In the genomic region with DNA sequence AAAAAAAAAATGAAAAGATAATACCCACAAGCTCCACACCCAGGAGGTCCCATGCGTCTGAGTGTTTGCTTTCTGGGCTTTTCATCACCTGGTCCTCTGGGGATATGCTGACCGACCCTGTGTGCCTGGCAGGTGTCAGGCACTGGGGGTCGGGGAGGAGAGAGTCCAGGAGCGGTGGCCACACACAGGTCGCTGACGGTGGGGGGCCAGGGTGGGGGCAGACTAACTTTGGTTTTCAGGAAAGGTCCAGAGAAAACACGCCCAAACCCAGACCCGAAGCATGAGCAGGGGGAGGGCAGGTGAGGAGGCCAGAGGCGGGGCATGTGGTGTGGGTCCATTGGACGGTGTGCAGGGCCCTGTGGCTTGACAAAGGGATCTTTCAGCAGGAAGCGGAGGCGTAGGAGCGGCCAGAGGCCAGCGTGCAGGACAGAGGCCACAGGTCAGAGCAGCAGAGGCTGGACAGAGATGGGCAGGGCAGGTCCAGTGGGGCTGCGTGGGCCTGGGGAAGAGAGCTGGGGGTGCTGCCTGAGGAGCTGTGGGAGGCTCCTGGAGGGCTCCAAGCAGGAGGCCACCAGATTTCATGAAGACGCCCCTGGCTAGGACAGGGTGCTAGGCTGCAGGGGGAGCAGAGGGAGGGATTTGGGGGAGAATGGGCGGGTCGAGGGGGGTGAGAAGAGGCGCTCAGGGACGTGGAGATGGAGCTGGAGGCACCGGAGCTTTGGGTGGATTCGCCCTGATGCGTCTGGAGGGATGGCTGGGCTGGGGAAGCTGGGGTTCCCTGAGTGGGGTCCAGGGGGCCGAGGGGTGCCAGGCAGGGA, we compare ENCODE assay signal across 6 cellular contexts. TPM values are rescaled to one million over a fixed set of nuclear protein-coding genes. Genes with fewer than 3 reads are reported as not detected.
DNase-seq lines count a peak whose midpoint lies in the region; ATAC-seq, FAIRE-seq and TF ChIP-seq lines count a peak whose summit lies in the region.

No MANE protein-coding gene starts in this region.

- ATAC-seq in SK-N-SH treated with all-trans-retinoic acid at 6 μM for 48 hours: no peak
- ATAC-seq in K562: peak; percentile 64
- ATAC-seq in HG03039 (IDR thresholded peaks at IDR 0.05; ENCODE audit: unreplicated experiment): no peak
- ATAC-seq in GM21423 (IDR thresholded peaks at IDR 0.05; ENCODE audit: unreplicated experiment): no peak

- TF ChIP-seq CTCF in SK-N-SH (IDR thresholded peaks at IDR 0.05): no peak
- TF ChIP-seq CTCF in K562 (IDR thresholded peaks at IDR 0.05 in 2 of 3, conservative IDR thresholded peaks at IDR 0.05 in 1 of 3; ENCODE audit: insufficient read depth in 2 of 3, low read depth in 1 of 3, low read length in 3 of 3): no peak

- no peaks in the 10 kb centered on the region for H3K9me1 ChIP-seq in K562 (ENCODE audit: control insufficient read depth, insufficient read depth, low read length)

- in situ Hi-C loops in K562 (cut with MboI): no loop called here

- H3K4me1 ChIP-seq in SK-N-SH (ENCODE audit: control insufficient read depth in 1 of 2, insufficient read depth in 2 of 2, low read depth in 1 of 2, low read length in 1 of 2): peaks cover 0 to 3% of the 10 kb centered on the region in 2 experiments; a peak in 1 of 4 replicates
- H3K4me1 ChIP-seq in K562 (replicated peaks in 1 of 2; ENCODE audit: control insufficient read depth in 2 of 2, insufficient read depth in 2 of 2, low read length in 2 of 2): peaks cover 37 to 84% of the 10 kb centered on the region in 2 experiments
- no peaks in the 10 kb centered on the region for H3K4me1 ChIP-seq in rectal smooth muscle tissue (ENCODE audit: control insufficient read depth, insufficient read depth, low read length)

- H3K36me3 ChIP-seq in SK-N-SH (replicated peaks in 1 of 2; ENCODE audit: control insufficient read depth in 1 of 2, insufficient read depth in 2 of 2, low read length in 1 of 2): peaks cover 0 to 5% of the 10 kb centered on the region in 2 experiments
- H3K36me3 ChIP-seq in K562 (ENCODE audit: control insufficient read depth, insufficient read depth, low read length): peaks cover 23% of the 10 kb centered on the region; the same call in 1 of the 3 replicates
- H3K36me3 ChIP-seq in rectal smooth muscle tissue (ENCODE audit: control insufficient read depth, insufficient read depth, low read length): no peaks in the 10 kb centered on the region

- FAIRE-seq in K562 (lab: Jason Lieb, UNC): peak; percentile 93

- 10% methylated on average over 22 of the region's 24 CpGs for WGBS in SK-N-SH (ENCODE audit: low lambda C conversion rate)
- WGBS in K562 (ENCODE audit: insufficient coverage, low coverage, missing lambda C conversion rate): 12% methylated on average over 22 of the region's 24 CpGs

- POLR2A ChIA-PET in SK-N-SH (lab: Yijun Ruan, JAX) (no interaction called here), K562 (lab: Yijun Ruan, JAX) (interaction anchor here (1.0 to 1.5 kb wide), 5 partner anchors 7 to 18 kb away, joined by 3 to 4 read pairs (median 3); no protein-coding TSS in a partner anchor)

- no peak overlapping the region for H3K27ac ChIP-seq in SK-N-SH (ENCODE audit: low read depth in 2 of 2, low read length in 1 of 2)
- no peak overlapping the region for H3K27ac ChIP-seq in K562 (ENCODE audit: extremely low read depth, low read depth, low read length)
- no peak overlapping the region for H3K27ac ChIP-seq in rectal smooth muscle tissue (ENCODE audit: low read depth, low read length)

- H3K27me3 ChIP-seq in SK-N-SH (ENCODE audit: insufficient read depth) (peaks cover 20% of the 10 kb centered on the region; the same call in 1 of the 2 replicates), K562 (ENCODE audit: control insufficient read depth in 2 of 2, insufficient read depth in 2 of 2, low read length in 2 of 2) (no peaks in the 10 kb centered on the region), rectal smooth muscle tissue (ENCODE audit: control insufficient read depth, insufficient read depth, low read length) (peaks cover 28% of the 10 kb centered on the region)

- H3K4me2 ChIP-seq in SK-N-SH (peak overlapping the region; percentile 69; the same call in 1 of the 2 replicates), K562 (ENCODE audit: insufficient read depth, low read length) (peak overlapping the region; percentile 90)

- TF ChIP-seq EP300 in SK-N-SH (IDR thresholded peaks at IDR 0.05; ENCODE audit: borderline replicate concordance in 1 of 2, low read depth in 1 of 2, low read length in 1 of 2) (no peak), K562 (IDR thresholded peaks at IDR 0.05; ENCODE audit: low read length) (no peak)

- H3K79me2 ChIP-seq in SK-N-SH (ENCODE audit: insufficient read depth): no peaks in the 10 kb centered on the region
- no peaks in the 10 kb centered on the region for H3K79me2 ChIP-seq in K562 (ENCODE audit: control insufficient read depth, insufficient read depth, low read length)

- H3K4me3 ChIP-seq in SK-N-SH (ENCODE audit: low read depth in 2 of 2, low read length in 1 of 2) (no peak overlapping the region), K562 (peak overlapping the region; percentile 69), rectal smooth muscle tissue (ENCODE audit: low read length) (peak overlapping the region; percentile 49)

- no peaks in the 10 kb centered on the region for H3K9me2 ChIP-seq in SK-N-SH

- DNase-seq in SK-N-SH: no peak
- DNase-seq in K562 (ENCODE audit: extremely low read depth in 1 of 4, low spot score in 3 of 4): peak; percentile 51 to 85 (median 60)

- H4K20me1 ChIP-seq in SK-N-SH (ENCODE audit: insufficient read depth) (no peaks in the 10 kb centered on the region), K562 (replicated peaks; ENCODE audit: control insufficient read depth, insufficient read depth, low read length) (no peaks in the 10 kb centered on the region)

- BruUV-seq in K562 (replicated peaks; lab: Mats Ljungman, UMichigan): no TSS peak

- no peak for TF ChIP-seq POLR2A in K562 (conservative IDR thresholded peaks at IDR 0.05)

- H3K9me3 ChIP-seq in SK-N-SH: no peaks in the 10 kb centered on the region
- no peaks in the 10 kb centered on the region for H3K9me3 ChIP-seq in K562 (replicated peaks; ENCODE audit: control insufficient read depth, insufficient read depth, low read depth, low read length)

- CTCF ChIA-PET in SK-N-SH (lab: Yijun Ruan, JAX): interaction anchor here (0.8 to 15.4 kb wide), 14 partner anchors 7 to 234 kb away, joined by 3 to 216 read pairs (median 4); partner anchors contain the start of gene PERM1
- CTCF ChIA-PET in K562 (lab: Yijun Ruan, JAX; ENCODE audit: low intra/inter-chr PET ratio): no interaction called here

- peaks cover 3% of the 10 kb centered on the region for H3F3A ChIP-seq in SK-N-SH (replicated peaks; ENCODE audit: insufficient read depth)

- TF ChIP-seq RAD21 in SK-N-SH (IDR thresholded peaks at IDR 0.05; ENCODE audit: low read length): no peak
- TF ChIP-seq RAD21 in K562 (CRISPR knock-in tag; conservative IDR thresholded peaks at IDR 0.05 in 1 of 2, IDR thresholded peaks at IDR 0.05 in 1 of 2): no peak

- H3K9ac ChIP-seq in SK-N-SH (no peak overlapping the region), K562 (ENCODE audit: insufficient read depth in 1 of 2, low read depth in 2 of 2, low read length in 2 of 2) (peak overlapping the region in 1 of 2 experiments; percentile 92; a peak in 3 of 4 replicates), rectal smooth muscle tissue (ENCODE audit: low read length) (no peak overlapping the region)

- intact Hi-C loops in K562 (cut with micrococcal nuclease): no loop called here

- H2AFZ ChIP-seq in SK-N-SH (ENCODE audit: low read depth) (no peak overlapping the region), K562 (ENCODE audit: low read depth, low read length) (peak overlapping the region; percentile 86)

RNA-seq across cellular contexts. Expression of gene RNF223, which starts 15.8 kb away (rescaled TPM):
- polyA plus RNA-seq in SK-N-SH (2012; rRNA removed): not detected in 2 replicates
- polyA plus RNA-seq in SK-N-SH (2012; cell fraction: cytosol; rRNA removed): not detected in 2 replicates
- polyA plus RNA-seq in SK-N-SH (2012; cell fraction: nucleus; rRNA removed): 0.04 TPM in 1 of 2 replicates, not detected in the other
- total RNA-seq in K562 (2011; cell fraction: chromatin; rRNA removed; ENCODE audit: low replicate concordance): 0.35 TPM in 1 of 2 replicates, not detected in the other
- 0.17 TPM in 1 of 2 replicates, not detected in the other for total RNA-seq in K562 (2011; cell fraction: nucleolus; rRNA removed)
- total RNA-seq in K562 (2011; cell fraction: nucleoplasm; rRNA removed): not detected in 2 replicates
- total RNA-seq in K562 (2014; rRNA removed): 0.32 TPM in 1 of 2 replicates, not detected in the other
- not detected in 2 replicates for total RNA-seq in K562 (2014; rRNA removed; fragmentation: Illumina TruSeq; extraction: Trizol)
- not detected in 2 replicates for total RNA-seq in K562 (2015; rRNA removed; fragmentation: Illumina TruSeq; extraction: Trizol)
- total RNA-seq in K562 (2021): not detected in 2 replicates
- 0.04 TPM in 2 replicates for polyA plus RNA-seq in K562 (2011; rRNA removed)
- 0.04 and 0.06 TPM in 2 replicates for polyA plus RNA-seq in K562 (2011; cell fraction: cytosol; rRNA removed)
- polyA plus RNA-seq in K562 (2011; cell fraction: nucleus; rRNA removed): 0.06 and 0.07 TPM in 2 replicates
- polyA plus RNA-seq in K562 (2012): 0.04 and 0.11 TPM in 2 replicates
- polyA plus RNA-seq in K562 (2014; fragmentation: Illumina TruSeq; extraction: Trizol): not detected in 2 replicates
- polyA plus RNA-seq in K562 (2014; fragmentation: Nextera tagmentation; extraction: Ambion mirVana): not detected
- polyA plus RNA-seq in K562 (2014; rRNA removed): not detected in 2 replicates
- polyA minus RNA-seq in K562 (2011; rRNA and poly(A)+ RNA removed): not detected in 2 replicates
- not detected in 2 replicates for polyA minus RNA-seq in K562 (2011; cell fraction: cytosol; rRNA and poly(A)+ RNA removed)
- polyA minus RNA-seq in K562 (2011; cell fraction: nucleus; rRNA and poly(A)+ RNA removed): 0.13 and 0.22 TPM in 2 replicates

RNA-seq across cellular contexts. Expression of gene AGRN, which starts 38.4 kb away (rescaled TPM):
- polyA plus RNA-seq in SK-N-SH (2012; rRNA removed): 24.0 and 31.6 TPM in 2 replicates
- 12.6 and 21.4 TPM in 2 replicates for polyA plus RNA-seq in SK-N-SH (2012; cell fraction: cytosol; rRNA removed)
- polyA plus RNA-seq in SK-N-SH (2012; cell fraction: nucleus; rRNA removed): 141 and 187 TPM in 2 replicates
- total RNA-seq in K562 (2011; cell fraction: chromatin; rRNA removed; ENCODE audit: low replicate concordance): 268 and 576 TPM in 2 replicates
- total RNA-seq in K562 (2011; cell fraction: nucleolus; rRNA removed): 387 and 414 TPM in 2 replicates
- 326 and 377 TPM in 2 replicates for total RNA-seq in K562 (2011; cell fraction: nucleoplasm; rRNA removed)
- total RNA-seq in K562 (2014; rRNA removed): 29.5 and 37.2 TPM in 2 replicates
- 4.5 and 4.9 TPM in 2 replicates for total RNA-seq in K562 (2014; rRNA removed; fragmentation: Illumina TruSeq; extraction: Trizol)
- total RNA-seq in K562 (2015; rRNA removed; fragmentation: Illumina TruSeq; extraction: Trizol): 12.0 and 13.2 TPM in 2 replicates
- total RNA-seq in K562 (2021): 89.7 and 111 TPM in 2 replicates
- polyA plus RNA-seq in K562 (2011; rRNA removed): 18.1 and 39.0 TPM in 2 replicates
- polyA plus RNA-seq in K562 (2011; cell fraction: cytosol; rRNA removed): 28.0 and 43.3 TPM in 2 replicates
- polyA plus RNA-seq in K562 (2011; cell fraction: nucleus; rRNA removed): 483 and 499 TPM in 2 replicates
- 66.2 and 73.2 TPM in 2 replicates for polyA plus RNA-seq in K562 (2012)
- polyA plus RNA-seq in K562 (2014; fragmentation: Illumina TruSeq; extraction: Trizol): 19.2 and 34.8 TPM in 2 replicates
- polyA plus RNA-seq in K562 (2014; fragmentation: Nextera tagmentation; extraction: Ambion mirVana): under 1 TPM; 0.04 to 0.06 TPM
- polyA plus RNA-seq in K562 (2014; rRNA removed): 49.3 and 67.7 TPM in 2 replicates
- 12.6 and 21.4 TPM in 2 replicates for polyA minus RNA-seq in K562 (2011; rRNA and poly(A)+ RNA removed)
- polyA minus RNA-seq in K562 (2011; cell fraction: cytosol; rRNA and poly(A)+ RNA removed): 33.4 and 47.6 TPM in 2 replicates
- 68.5 and 80.0 TPM in 2 replicates for polyA minus RNA-seq in K562 (2011; cell fraction: nucleus; rRNA and poly(A)+ RNA removed)

RNA-seq across cellular contexts. Expression of gene ISG15, which starts 45.0 kb away (rescaled TPM):
- polyA plus RNA-seq in SK-N-SH (2012; rRNA removed) (22.9 and 28.6 TPM in 2 replicates), K562 (2011; rRNA removed) (14.5 and 15.7 TPM in 2 replicates), K562 (2014; fragmentation: Illumina TruSeq; extraction: Trizol) (2.6 and 12.8 TPM in 2 replicates), K562 (2014; fragmentation: Nextera tagmentation; extraction: Ambion mirVana) (10 to 100 TPM in 1 of 2 experiments, 1 to 10 TPM in 1; 7.2 to 12.2 TPM), K562 (2014; rRNA removed) (50.8 and 56.1 TPM in 2 replicates)
- 14.3 and 16.1 TPM in 2 replicates for polyA plus RNA-seq in SK-N-SH (2012; cell fraction: cytosol; rRNA removed)
- 15.0 and 31.2 TPM in 2 replicates for polyA plus RNA-seq in SK-N-SH (2012; cell fraction: nucleus; rRNA removed)
- total RNA-seq in K562 (2011; cell fraction: chromatin; rRNA removed; ENCODE audit: low replicate concordance): 2.7 and 7.4 TPM in 2 replicates
- 13.3 and 15.0 TPM in 2 replicates for total RNA-seq in K562 (2011; cell fraction: nucleolus; rRNA removed)
- total RNA-seq in K562 (2011; cell fraction: nucleoplasm; rRNA removed): 6.9 and 9.5 TPM in 2 replicates
- total RNA-seq in K562 (2014; rRNA removed) (58.3 and 70.7 TPM in 2 replicates), K562 (2014; rRNA removed; fragmentation: Illumina TruSeq; extraction: Trizol) (0.40 and 0.54 TPM in 2 replicates), K562 (2015; rRNA removed; fragmentation: Illumina TruSeq; extraction: Trizol) (10.8 and 11.6 TPM in 2 replicates), K562 (2021) (31.1 and 32.5 TPM in 2 replicates)
- polyA plus RNA-seq in K562 (2011; cell fraction: cytosol; rRNA removed): 26.4 and 90.5 TPM in 2 replicates
- 11.7 and 19.4 TPM in 2 replicates for polyA plus RNA-seq in K562 (2011; cell fraction: nucleus; rRNA removed)
- 26.7 and 43.1 TPM in 2 replicates for polyA plus RNA-seq in K562 (2012)
- polyA minus RNA-seq in K562 (2011; rRNA and poly(A)+ RNA removed): 1.9 and 3.6 TPM in 2 replicates
- 6.9 and 7.5 TPM in 2 replicates for polyA minus RNA-seq in K562 (2011; cell fraction: cytosol; rRNA and poly(A)+ RNA removed)
- polyA minus RNA-seq in K562 (2011; cell fraction: nucleus; rRNA and poly(A)+ RNA removed): 1.9 and 5.0 TPM in 2 replicates

RNA-seq across cellular contexts. Expression of gene C1orf159, which starts 57.6 kb away (rescaled TPM):
- 10.1 and 10.2 TPM in 2 replicates for polyA plus RNA-seq in SK-N-SH (2012; rRNA removed)
- 3.0 and 4.9 TPM in 2 replicates for polyA plus RNA-seq in SK-N-SH (2012; cell fraction: cytosol; rRNA removed)
- polyA plus RNA-seq in SK-N-SH (2012; cell fraction: nucleus; rRNA removed): 57.7 and 66.0 TPM in 2 replicates
- 35.9 and 114 TPM in 2 replicates for total RNA-seq in K562 (2011; cell fraction: chromatin; rRNA removed; ENCODE audit: low replicate concordance)
- 121 and 123 TPM in 2 replicates for total RNA-seq in K562 (2011; cell fraction: nucleolus; rRNA removed)
- 60.4 and 67.1 TPM in 2 replicates for total RNA-seq in K562 (2011; cell fraction: nucleoplasm; rRNA removed)
- total RNA-seq in K562 (2014; rRNA removed): 34.0 and 50.2 TPM in 2 replicates
- total RNA-seq in K562 (2014; rRNA removed; fragmentation: Illumina TruSeq; extraction: Trizol): 1.0 and 1.4 TPM in 2 replicates
- total RNA-seq in K562 (2015; rRNA removed; fragmentation: Illumina TruSeq; extraction: Trizol): 10.6 and 12.2 TPM in 2 replicates
- total RNA-seq in K562 (2021): 42.3 and 46.4 TPM in 2 replicates
- polyA plus RNA-seq in K562 (2011; rRNA removed): 13.2 and 23.8 TPM in 2 replicates
- 21.2 and 54.5 TPM in 2 replicates for polyA plus RNA-seq in K562 (2011; cell fraction: cytosol; rRNA removed)
- 125 and 192 TPM in 2 replicates for polyA plus RNA-seq in K562 (2011; cell fraction: nucleus; rRNA removed)
- 23.9 and 32.3 TPM in 2 replicates for polyA plus RNA-seq in K562 (2012)
- 6.3 and 17.8 TPM in 2 replicates for polyA plus RNA-seq in K562 (2014; fragmentation: Illumina TruSeq; extraction: Trizol)
- polyA plus RNA-seq in K562 (2014; fragmentation: Nextera tagmentation; extraction: Ambion mirVana): under 1 TPM; 0.28 to 0.60 TPM
- polyA plus RNA-seq in K562 (2014; rRNA removed): 52.8 and 54.9 TPM in 2 replicates
- polyA minus RNA-seq in K562 (2011; rRNA and poly(A)+ RNA removed): 3.2 and 3.9 TPM in 2 replicates
- 12.4 and 13.6 TPM in 2 replicates for polyA minus RNA-seq in K562 (2011; cell fraction: cytosol; rRNA and poly(A)+ RNA removed)
- 34.3 and 38.5 TPM in 2 replicates for polyA minus RNA-seq in K562 (2011; cell fraction: nucleus; rRNA and poly(A)+ RNA removed)

RNA-seq across cellular contexts. Expression of gene HES4, which starts 58.4 kb away (rescaled TPM):
- polyA plus RNA-seq in SK-N-SH (2012; rRNA removed) (4.2 and 4.7 TPM in 2 replicates), K562 (2011; rRNA removed) (5.3 and 10.4 TPM in 2 replicates), K562 (2014; fragmentation: Illumina TruSeq; extraction: Trizol) (0.21 and 0.61 TPM in 2 replicates), K562 (2014; fragmentation: Nextera tagmentation; extraction: Ambion mirVana) (not detected), K562 (2014; rRNA removed) (33.7 and 43.7 TPM in 2 replicates)
- polyA plus RNA-seq in SK-N-SH (2012; cell fraction: cytosol; rRNA removed): 0.26 and 0.32 TPM in 2 replicates
- 43.9 and 52.7 TPM in 2 replicates for polyA plus RNA-seq in SK-N-SH (2012; cell fraction: nucleus; rRNA removed)
- total RNA-seq in K562 (2011; cell fraction: chromatin; rRNA removed; ENCODE audit: low replicate concordance): 5.7 and 23.9 TPM in 2 replicates
- 54.5 and 57.7 TPM in 2 replicates for total RNA-seq in K562 (2011; cell fraction: nucleolus; rRNA removed)
- total RNA-seq in K562 (2011; cell fraction: nucleoplasm; rRNA removed): 14.9 and 19.0 TPM in 2 replicates
- total RNA-seq in K562 (2014; rRNA removed) (41.4 and 49.2 TPM in 2 replicates), K562 (2014; rRNA removed; fragmentation: Illumina TruSeq; extraction: Trizol) (0.25 TPM in 1 of 2 replicates, not detected in the other), K562 (2015; rRNA removed; fragmentation: Illumina TruSeq; extraction: Trizol) (1.9 TPM in 2 replicates), K562 (2021) (40.5 and 44.3 TPM in 2 replicates)
- polyA plus RNA-seq in K562 (2011; cell fraction: cytosol; rRNA removed): 18.6 and 66.9 TPM in 2 replicates
- polyA plus RNA-seq in K562 (2011; cell fraction: nucleus; rRNA removed): 86.7 and 173 TPM in 2 replicates
- 8.3 and 15.7 TPM in 2 replicates for polyA plus RNA-seq in K562 (2012)
- polyA minus RNA-seq in K562 (2011; rRNA and poly(A)+ RNA removed): 0.21 TPM in 1 of 2 replicates, not detected in the other
- polyA minus RNA-seq in K562 (2011; cell fraction: cytosol; rRNA and poly(A)+ RNA removed): 3.6 and 11.6 TPM in 2 replicates
- polyA minus RNA-seq in K562 (2011; cell fraction: nucleus; rRNA and poly(A)+ RNA removed): 7.2 and 11.6 TPM in 2 replicates

Comparison
In these comparisons a context has a peak if more than half of its experiments do, and no peak if none do; other contexts are left out.
1. H3K4me3 ChIP-seq: peak in K562 (single experiment) and rectal smooth muscle tissue (single experiment); none in SK-N-SH (0 of 2).
2. Of the 27 proteins assayed by ChIP-seq in both K562 and SK-N-SH: peak only in K562: MAX, NRF1 and USF1; only in SK-N-SH: none; in both: none; in neither: 23; mixed calls (peak in some experiments, not most) for 1.